ENCODE assay signal across 1 cellular context in genomic region chr11:76694664-76695063, GRCh38.
A peak's percentile ranks its signal among the peaks of the same experiment; 100 is the strongest.
TF ChIP-seq lines count a peak whose summit lies in the region.

No MANE protein-coding gene starts in this region.

TF ChIP-seq in IMR-90, 13 proteins besides CTCF, POLR2A, EP300 and RAD21:
- TF ChIP-seq RCOR1 (IDR thresholded peaks at IDR 0.05; ENCODE audit: insufficient replicate concordance, low read length) (no peak), CEBPB (IDR thresholded peaks at IDR 0.05; ENCODE audit: low read depth, low read length) (0 out of 2 replicates have a peak, but pooled peaks have one; percentile 33), FOS (IDR thresholded peaks at IDR 0.05; ENCODE audit: low read depth, low read length) (no peak), MAZ (IDR thresholded peaks at IDR 0.05; ENCODE audit: borderline replicate concordance, low read depth, low read length) (no peak), BHLHE40 (IDR thresholded peaks at IDR 0.05; ENCODE audit: low read depth, low read length) (no peak), USF2 (IDR thresholded peaks at IDR 0.05; ENCODE audit: low read depth, low read length) (no peak), CHD1 (IDR thresholded peaks at IDR 0.05; ENCODE audit: low read depth, low read length) (no peak), RFX5 (IDR thresholded peaks at IDR 0.05; ENCODE audit: low read depth, low read length) (no peak)
